Comparison of ENCODE assay signal across 1 cellular context in genomic region chr12:12713932-12714275, GRCh38.
TF ChIP-seq lines count a peak whose summit lies in the region.

No MANE protein-coding gene starts in this region.

TF ChIP-seq in GM23338, 12 proteins besides CTCF, POLR2A, EP300 and RAD21 (continued from another document):
- TF ChIP-seq ZNF462 (CRISPR knock-in tag; IDR thresholded peaks at IDR 0.05) (no peak), ETS1 (IDR thresholded peaks at IDR 0.05) (no peak), EZH2 (IDR thresholded peaks at IDR 0.05; ENCODE audit: low read depth, unreplicated experiment) (no peak)
TF ChIP-seq in GM23338: peak in this region for 0.
